ENCODE assay signal across 29 cellular contexts in the genomic region with DNA sequence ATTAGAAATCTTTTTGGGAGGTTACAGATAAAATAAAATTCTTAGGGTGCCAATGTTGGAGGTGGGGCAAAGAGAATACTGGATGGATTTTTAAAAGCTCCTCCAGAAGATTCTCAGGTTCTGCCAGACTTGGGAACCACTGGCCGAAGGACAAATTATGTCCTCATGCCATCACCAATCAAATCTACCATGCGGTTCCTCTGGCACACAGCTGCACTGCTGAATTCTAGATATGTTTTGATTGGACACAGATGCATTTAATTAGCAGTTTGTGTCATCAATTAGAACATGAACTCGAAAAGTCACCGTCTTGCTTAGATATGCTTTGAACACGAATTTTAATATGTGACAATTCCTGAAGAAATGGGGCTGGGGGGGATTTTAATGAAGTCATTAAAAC.
"Had no signal": no experiment of that assay in that cellular context is flagged by ENCODE, and none has a peak within 500 bp of the region (broad histone marks: within the 10 kb centered on the region; RNA-seq: fewer than 3 reads in every experiment).

No MANE protein-coding gene starts in this region.

- H3K27ac Mint-ChIP-seq: T-helper 1 cell treated with Interleukin-12 subunit alpha and Interleukin-12 subunit beta and Interleukin-4 antibody, amounts not matched to agents 30 μg/mL and 1 μg/mL, for 36 hours had no signal

- H3K9me3 ChIP-seq: Peyer's patch, SJCRH30 had no signal

- H3K9me3 Mint-ChIP-seq: T-helper 1 cell treated with Interleukin-12 subunit alpha and Interleukin-12 subunit beta and Interleukin-4 antibody, amounts not matched to agents 30 μg/mL and 1 μg/mL, for 36 hours had no signal

- H3K4me3 ChIP-seq: Peyer's patch, SJCRH30 had no signal

- H3K27me3 ChIP-seq: Peyer's patch had no signal

- H3K4me3 Mint-ChIP-seq: T-helper 1 cell treated with Interleukin-12 subunit alpha and Interleukin-12 subunit beta and Interleukin-4 antibody, amounts not matched to agents 30 μg/mL and 1 μg/mL, for 36 hours had no signal

- H3K27ac ChIP-seq: KMS-11, Peyer's patch, SJCRH30 had no signal

- H3K4me1 ChIP-seq: Peyer's patch, SJCRH30 had no signal

- H3K36me3 ChIP-seq: Peyer's patch, SJCRH30 had no signal

- DNase-seq: Karpas-422, KBM-7, MM.1S, MV-4-11, NCI-H1092, NCI-H1105, NCI-H1417 treated with DMSO at 0.1 percent for 48 hours, NCI-H1436 treated with DMSO at 0.1 percent for 48 hours, NCI-H1694 treated with DMSO at 0.1 percent for 48 hours, NCI-H187 treated with DMSO at 0.1 percent for 48 hours, NCI-H2029, NCI-H2081, NCI-H2171 treated with DMSO at 0.1 percent for 48 hours, NCI-H2227 treated with DMSO at 0.1 percent for 48 hours, NCI-H345, NCI-H446, NCI-H510A treated with DMSO at 0.1 percent for 48 hours, NCI-H524 treated with DMSO at 0.1 percent for 48 hours, NCI-H526 treated with DMSO at 0.1 percent for 48 hours, NCI-H748 treated with DMSO at 0.1 percent for 48 hours, Peyer's patch, Right ventricle myocardium superior, RPMI8226, SHP77 treated with DMSO at 0.1 percent for 48 hours, SJCRH30, SW 1271, T-helper 1 cell had no signal
